In the genomic region with DNA sequence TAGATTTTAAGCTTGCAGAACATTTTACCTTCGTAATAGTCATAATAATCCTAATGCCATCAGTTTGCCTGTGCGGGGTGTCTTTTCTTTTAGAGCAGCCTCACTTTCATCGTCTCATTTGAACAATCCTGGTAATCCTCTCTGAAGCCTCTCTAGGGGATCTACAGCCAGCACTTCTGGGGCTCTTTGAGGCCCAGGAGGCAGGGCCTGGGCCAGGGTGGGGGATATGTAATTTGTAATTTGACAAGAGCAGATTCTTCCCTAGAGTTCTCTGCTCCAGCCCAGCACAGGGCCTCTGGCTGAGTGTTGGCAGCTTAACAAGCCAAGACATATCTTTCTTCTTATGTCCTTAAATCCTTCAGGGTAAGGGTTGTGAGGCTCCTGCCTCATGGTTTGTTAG, we compare ENCODE assay signal across 23 cellular contexts.
"Had no signal": no experiment of that assay in that cellular context is flagged by ENCODE, and none has a peak within 500 bp of the region (broad histone marks: within the 10 kb centered on the region; RNA-seq: fewer than 3 reads in every experiment).

No MANE protein-coding gene starts in this region.

- H3K27ac Mint-ChIP-seq: activated B cell treated with CpG ODN at 0.5 μM for 24 hours; activated CD4-positive, alpha-beta T cell treated with anti-CD3 and anti-CD28 coated beads for 36 hours; activated naive CD8-positive, alpha-beta T cell treated with anti-CD3 and anti-CD28 coated beads, Interleukin-2, amount 10 ng/mL, durations not matched to agents 7 days and 5 days; naive thymus-derived CD4-positive, alpha-beta T cell; stimulated activated naive CD8-positive, alpha-beta T cell treated with anti-CD3 and anti-CD28 coated beads, Interleukin-15, Interleukin-2, amounts not matched to agents 100 ng/mL and 50 ng/mL, for 24 hours had no signal

- H3K4me1 ChIP-seq: thyroid gland had no signal

- H3K27me3 Mint-ChIP-seq: activated CD4-positive, alpha-beta T cell treated with anti-CD3 and anti-CD28 coated beads for 36 hours; stimulated activated naive CD8-positive, alpha-beta T cell treated with anti-CD3 and anti-CD28 coated beads, Interleukin-15, Interleukin-2, amounts not matched to agents 100 ng/mL and 50 ng/mL, for 24 hours had no signal

- ATAC-seq: activated CD4-positive, alpha-beta T cell treated with anti-CD3 and anti-CD28 coated beads for 36 hours; left lobe of liver; naive thymus-derived CD4-positive, alpha-beta T cell had no signal

- H3K9me3 Mint-ChIP-seq: activated B cell treated with CpG ODN at 0.5 μM for 24 hours; activated naive CD8-positive, alpha-beta T cell treated with anti-CD3 and anti-CD28 coated beads, Interleukin-2, amount 10 ng/mL, durations not matched to agents 7 days and 5 days; naive thymus-derived CD4-positive, alpha-beta T cell; stimulated activated naive CD8-positive, alpha-beta T cell treated with anti-CD3 and anti-CD28 coated beads, Interleukin-15, Interleukin-2, amounts not matched to agents 100 ng/mL and 50 ng/mL, for 24 hours had no signal

- H3K36me3 Mint-ChIP-seq: activated naive CD8-positive, alpha-beta T cell treated with anti-CD3 and anti-CD28 coated beads, Interleukin-2, amount 10 ng/mL, durations not matched to agents 7 days and 5 days; naive thymus-derived CD4-positive, alpha-beta T cell had no signal

- FAIRE-seq: bronchial epithelial cell, kidney had no signal

- H3K9me3 ChIP-seq: neutrophil, ovary, thyroid gland had no signal

- H3K4me3 ChIP-seq: lung, ovary, thyroid gland had no signal

- H3K36me3 ChIP-seq: neutrophil, ovary, thyroid gland had no signal

- H3K4me3 Mint-ChIP-seq: activated B cell treated with CpG ODN at 0.5 μM for 24 hours; activated CD4-positive, alpha-beta T cell treated with anti-CD3 and anti-CD28 coated beads for 36 hours; activated naive CD8-positive, alpha-beta T cell treated with anti-CD3 and anti-CD28 coated beads, Interleukin-2, amount 10 ng/mL, durations not matched to agents 7 days and 5 days; naive thymus-derived CD4-positive, alpha-beta T cell; stimulated activated naive CD8-positive, alpha-beta T cell treated with anti-CD3 and anti-CD28 coated beads, Interleukin-15, Interleukin-2, amounts not matched to agents 100 ng/mL and 50 ng/mL, for 24 hours had no signal

- H3K27ac ChIP-seq: epithelial cell of prostate, neutrophil, ovary, thyroid gland had no signal

- DNase-seq: activated B cell treated with CpG ODN at 0.5 μM for 24 hours; activated CD4-positive, alpha-beta T cell treated with anti-CD3 and anti-CD28 coated beads for 36 hours; activated CD4-positive, alpha-beta T cell treated with anti-CD3 and anti-CD28 coated beads, Interleukin-2, amount 50 U/mL, for 4 hours; activated naive CD4-positive, alpha-beta T cell treated with Interleukin-2 at 50 U/mL for 16 hours; activated naive CD8-positive, alpha-beta T cell treated with anti-CD3 and anti-CD28 coated beads, Interleukin-2, amount 10 ng/mL, durations not matched to agents 7 days and 5 days; activated T-cell treated with anti-CD3 and anti-CD28 coated beads, Interleukin-2, amount 50 U/mL, for 48 hours; amniotic stem cell; cortex of kidney; kidney; naive thymus-derived CD4-positive, alpha-beta T cell; ovary; right cardiac atrium; stimulated activated CD4-positive, alpha-beta T cell treated with anti-CD3 and anti-CD28 coated beads, Interleukin-12 subunit alpha, Interleukin-12 subunit beta, amount 100 ng/mL, for 4 hours; stimulated activated CD4-positive, alpha-beta T cell treated with anti-CD3 and anti-CD28 coated beads, Interleukin-4, amount 100 ng/mL, for 4 hours; substantia nigra; T-helper 9 cell; thyroid gland had no signal

- H3K27me3 ChIP-seq: ovary, thyroid gland had no signal
